22 cellular contexts compared by ENCODE assay signal in the genomic region with DNA sequence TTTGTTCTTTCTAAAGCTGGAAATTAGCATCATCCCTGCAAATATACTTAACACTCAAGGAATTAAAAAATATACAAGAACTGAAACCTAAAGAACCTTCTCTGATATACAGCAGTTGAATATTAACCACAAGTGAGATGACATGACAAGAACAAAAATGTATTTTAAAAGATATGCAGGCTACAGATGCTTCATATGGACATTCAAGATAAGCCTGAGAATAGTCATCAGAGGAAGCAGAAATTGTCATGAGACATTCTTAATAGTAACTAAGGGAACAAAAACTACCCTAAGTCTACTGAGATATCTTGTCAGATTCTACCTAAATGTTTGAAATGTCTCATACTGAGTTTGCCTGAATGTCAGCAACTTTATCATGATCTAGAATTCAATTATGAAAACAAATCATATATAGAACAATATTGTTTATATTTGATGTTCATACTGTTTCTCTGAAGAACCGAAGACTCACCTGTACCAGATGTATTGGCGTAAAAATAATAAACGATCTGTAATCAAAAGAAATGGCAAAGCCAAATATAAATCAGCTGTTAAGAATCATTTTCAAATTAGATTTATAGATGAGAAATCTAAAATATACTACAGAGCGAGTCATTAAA.
"Had no signal": no experiment of that assay in that cellular context is flagged by ENCODE, and none has a peak within 500 bp of the region (broad histone marks: within the 10 kb centered on the region; RNA-seq: fewer than 3 reads in every experiment).

No MANE protein-coding gene starts in this region.

- DNase-seq: activated CD4-positive, alpha-beta T cell treated with anti-CD3 and anti-CD28 coated beads, Interleukin-2, amount 10 ng/mL, durations not matched to agents 7 days and 5 days; activated CD4-positive, CD25-positive, alpha-beta regulatory T cell treated with anti-CD3 and anti-CD28 coated beads, Interleukin-2, amount 50 U/mL, for 72 hours; activated CD8-positive, alpha-beta memory T cell treated with anti-CD3 and anti-CD28 coated beads, Interleukin-2, amount 10 ng/mL, durations not matched to agents 7 days and 5 days; activated CD8-positive, alpha-beta T cell treated with anti-CD3 and anti-CD28 coated beads for 36 hours; activated gamma-delta T cell treated with Interleukin-2 at 50 U/mL for 16 hours; anterior cingulate cortex; body of pancreas; dermis blood vessel endothelial cell; effector CD8-positive, alpha-beta T cell; gastrocnemius medialis; left ventricle myocardium superior; mammary epithelial cell; natural killer cell; retina; sigmoid colon; spleen; stimulated activated CD4-positive, alpha-beta T cell treated with anti-CD3 and anti-CD28 coated beads, Interleukin-4, amount 100 ng/mL, for 1 hour; stimulated activated naive CD4-positive, alpha-beta T cell; T1000; WERI-Rb-1 had no signal

- ATAC-seq: activated CD8-positive, alpha-beta memory T cell treated with anti-CD3 and anti-CD28 coated beads, Interleukin-2, amount 10 ng/mL, durations not matched to agents 7 days and 5 days; activated CD8-positive, alpha-beta T cell treated with anti-CD3 and anti-CD28 coated beads for 36 hours; body of pancreas; esophagus mucosa; gastrocnemius medialis; left ventricle myocardium superior; natural killer cell had no signal

- H3K27ac ChIP-seq: body of pancreas, gastrocnemius medialis, sigmoid colon, spleen, thoracic aorta, WERI-Rb-1 had no signal

- H3K9me3 ChIP-seq: body of pancreas, gastrocnemius medialis, sigmoid colon, spleen, thoracic aorta had no signal

- H3K36me3 ChIP-seq: gastrocnemius medialis had no signal

- H3K4me3 ChIP-seq: body of pancreas, gastrocnemius medialis, sigmoid colon, spleen, thoracic aorta had no signal

- H3K27me3 ChIP-seq: body of pancreas, gastrocnemius medialis, sigmoid colon, spleen had no signal
